29 cellular contexts compared by ENCODE assay signal in the genomic region with DNA sequence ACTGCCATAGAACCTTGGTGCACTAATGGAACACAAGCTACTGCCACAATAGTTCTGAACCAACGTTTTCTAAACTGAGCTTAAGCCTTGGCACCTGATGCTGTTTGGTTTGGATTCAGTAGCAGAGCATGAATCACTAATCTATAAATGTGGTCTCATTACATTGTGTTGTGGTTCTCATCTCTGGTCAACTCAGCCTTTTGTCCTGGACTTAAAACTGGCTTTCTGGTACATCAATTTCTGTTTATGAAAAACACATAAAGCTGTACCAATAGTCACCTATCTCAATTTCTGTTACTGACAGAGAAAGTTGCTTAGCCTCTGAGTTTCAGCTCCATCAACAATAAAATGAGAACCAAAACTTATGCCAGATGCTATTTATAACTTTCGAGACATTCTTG.
DNase-seq lines count a peak whose midpoint lies in the region; ATAC-seq and TF ChIP-seq lines count a peak whose summit lies in the region.
"Had no signal": no experiment of that assay in that cellular context is flagged by ENCODE, and none has a peak within 500 bp of the region (broad histone marks: within the 10 kb centered on the region; RNA-seq: fewer than 3 reads in every experiment).

No MANE protein-coding gene starts in this region.

- H3K36me3 ChIP-seq in endodermal cell (ENCODE audit: control insufficient read depth, insufficient read depth, low read length): no peaks in the 10 kb centered on the region
- H3K36me3 ChIP-seq: spleen, uterus had no signal

- H3K27me3 ChIP-seq in endodermal cell (ENCODE audit: control insufficient read depth, insufficient read depth, low read length, poor library complexity, severe bottlenecking): no peaks in the 10 kb centered on the region
- H3K27me3 ChIP-seq: spleen, testis, uterus had no signal

- H3K9me3 Mint-ChIP-seq in endodermal cell: no peaks in the 10 kb centered on the region
- H3K9me3 Mint-ChIP-seq: activated naive CD4-positive, alpha-beta T cell treated with anti-CD3 and anti-CD28 coated beads, Interleukin-2, amount 50 U/mL, for 24 hours; dendritic cell treated with granulocyte-macrophage colony-stimulating factor and Interleukin-4, amounts not matched to agents 40 ng/mL and 50 ng/mL, for 4 days; mesothelial cell of epicardium; stimulated activated effector memory CD8-positive, alpha-beta T cell treated with anti-CD3 and anti-CD28 coated beads, Interleukin-12 subunit alpha, Interleukin-12 subunit beta, amount 100 ng/mL, for 72 hours; T-helper 2 cell treated with Interferon-gamma antibody and Interleukin-4, amounts not matched to agents 5 μg/mL and 100 μg/mL, for 36 hours had no signal

- H3K9ac ChIP-seq in endodermal cell (ENCODE audit: extremely low read depth, low read length, poor library complexity, severe bottlenecking): no peak overlapping the region

- DNase-seq in superior temporal gyrus (ENCODE audit: extremely low spot score): peak; percentile 36
- DNase-seq in DMS53 treated with DMSO at 0.1 percent for 48 hours (lab: John Stamatoyannopoulos, UW; ENCODE audit: unreplicated experiment): no peak
- no peak for DNase-seq in HPDE6-E6E7 (ENCODE audit: extremely low spot score)
- DNase-seq in endodermal cell: no peak
- DNase-seq: activated CD4-positive, alpha-beta T cell treated with anti-CD3 and anti-CD28 coated beads, Interleukin-2, amount 50 U/mL, for 1 hour; C1 segment of cervical spinal cord; Caco-2; DND-41; GOT3; naive thymus-derived CD4-positive, alpha-beta T cell; NCI-H1092; NCI-H187 treated with DMSO at 0.1 percent for 48 hours; NCI-H2227 treated with DMSO at 0.1 percent for 48 hours; OCI-M1; retina; spleen; stimulated activated CD4-positive, alpha-beta T cell treated with anti-CD3 and anti-CD28 coated beads, Interleukin-2, amount 100 ng/mL, for 48 hours; testis; uterus had no signal

- H3K4me3 Mint-ChIP-seq in endodermal cell: no peak overlapping the region
- H3K4me3 Mint-ChIP-seq: activated naive CD4-positive, alpha-beta T cell treated with anti-CD3 and anti-CD28 coated beads, Interleukin-2, amount 50 U/mL, for 24 hours; dendritic cell treated with granulocyte-macrophage colony-stimulating factor and Interleukin-4, amounts not matched to agents 40 ng/mL and 50 ng/mL, for 4 days; mesothelial cell of epicardium; naive thymus-derived CD4-positive, alpha-beta T cell; stimulated activated effector memory CD8-positive, alpha-beta T cell treated with anti-CD3 and anti-CD28 coated beads, Interleukin-12 subunit alpha, Interleukin-12 subunit beta, amount 100 ng/mL, for 72 hours; T-helper 2 cell treated with Interferon-gamma antibody and Interleukin-4, amounts not matched to agents 5 μg/mL and 100 μg/mL, for 36 hours had no signal

- H3K4me1 ChIP-seq in endodermal cell (ENCODE audit: control insufficient read depth, insufficient read depth, low read length): no peaks in the 10 kb centered on the region
- H3K4me1 ChIP-seq: Caco-2, spleen, testis, uterus had no signal

- H3K36me3 Mint-ChIP-seq in endodermal cell (ENCODE audit: low read depth): no peaks in the 10 kb centered on the region
- H3K36me3 Mint-ChIP-seq: activated naive CD4-positive, alpha-beta T cell treated with anti-CD3 and anti-CD28 coated beads, Interleukin-2, amount 50 U/mL, for 24 hours; mesothelial cell of epicardium; naive thymus-derived CD4-positive, alpha-beta T cell; stimulated activated effector memory CD8-positive, alpha-beta T cell treated with anti-CD3 and anti-CD28 coated beads, Interleukin-12 subunit alpha, Interleukin-12 subunit beta, amount 100 ng/mL, for 72 hours had no signal

- no peaks in the 10 kb centered on the region for H3K4me1 Mint-ChIP-seq in endodermal cell
- H3K4me1 Mint-ChIP-seq: activated naive CD4-positive, alpha-beta T cell treated with anti-CD3 and anti-CD28 coated beads, Interleukin-2, amount 50 U/mL, for 24 hours; mesothelial cell of epicardium; naive thymus-derived CD4-positive, alpha-beta T cell; stimulated activated effector memory CD8-positive, alpha-beta T cell treated with anti-CD3 and anti-CD28 coated beads, Interleukin-12 subunit alpha, Interleukin-12 subunit beta, amount 100 ng/mL, for 72 hours had no signal

- peaks cover 2% of the 10 kb centered on the region for H3K27me3 Mint-ChIP-seq in endodermal cell (ENCODE audit: insufficient read depth)
- H3K27me3 Mint-ChIP-seq: activated naive CD4-positive, alpha-beta T cell treated with anti-CD3 and anti-CD28 coated beads, Interleukin-2, amount 50 U/mL, for 24 hours had no signal

- H3K9me3 ChIP-seq in endodermal cell (ENCODE audit: control insufficient read depth, low read length): no peaks in the 10 kb centered on the region
- H3K9me3 ChIP-seq: Caco-2, spleen, testis, uterus had no signal

- H3K27ac ChIP-seq in endodermal cell (ENCODE audit: low read depth, low read length): no peak overlapping the region
- H3K27ac ChIP-seq: spleen, testis, uterus, VCaP had no signal

- ATAC-seq in GM18511 (IDR thresholded peaks at IDR 0.05; ENCODE audit: unreplicated experiment): peak; percentile 72
- peak; percentile 55 for ATAC-seq in GM21390 (IDR thresholded peaks at IDR 0.05; ENCODE audit: unreplicated experiment)
- peak; percentile 40 for ATAC-seq in HG03565 (IDR thresholded peaks at IDR 0.05; ENCODE audit: unreplicated experiment)
- ATAC-seq: naive thymus-derived CD4-positive, alpha-beta T cell; SK-N-SH treated with all-trans-retinoic acid at 6 μM for 48 hours; stimulated activated effector memory CD8-positive, alpha-beta T cell treated with anti-CD3 and anti-CD28 coated beads, Interleukin-12 subunit alpha, Interleukin-12 subunit beta, amount 100 ng/mL, for 72 hours had no signal

- H3K27ac Mint-ChIP-seq in endodermal cell: no peak overlapping the region
- H3K27ac Mint-ChIP-seq: activated naive CD4-positive, alpha-beta T cell treated with anti-CD3 and anti-CD28 coated beads, Interleukin-2, amount 50 U/mL, for 24 hours; dendritic cell treated with granulocyte-macrophage colony-stimulating factor and Interleukin-4, amounts not matched to agents 40 ng/mL and 50 ng/mL, for 4 days; mesothelial cell of epicardium; naive thymus-derived CD4-positive, alpha-beta T cell; stimulated activated effector memory CD8-positive, alpha-beta T cell treated with anti-CD3 and anti-CD28 coated beads, Interleukin-12 subunit alpha, Interleukin-12 subunit beta, amount 100 ng/mL, for 72 hours; T-helper 2 cell treated with Interferon-gamma antibody and Interleukin-4, amounts not matched to agents 5 μg/mL and 100 μg/mL, for 36 hours had no signal

- no peak for TF ChIP-seq CTCF in endodermal cell (conservative IDR thresholded peaks at IDR 0.05)

- WGBS in endodermal cell (ENCODE audit: insufficient coverage in 1 of 2, insufficient read length in 1 of 2), 2 experiments: 67 to 80% methylated on average over 1 to 2 of the region's 2 CpGs

- no peak overlapping the region for H3K4me3 ChIP-seq in endodermal cell (ENCODE audit: low read length)
- H3K4me3 ChIP-seq: spleen, testis, uterus had no signal
